14 cellular contexts compared by ENCODE assay signal in the genomic region with DNA sequence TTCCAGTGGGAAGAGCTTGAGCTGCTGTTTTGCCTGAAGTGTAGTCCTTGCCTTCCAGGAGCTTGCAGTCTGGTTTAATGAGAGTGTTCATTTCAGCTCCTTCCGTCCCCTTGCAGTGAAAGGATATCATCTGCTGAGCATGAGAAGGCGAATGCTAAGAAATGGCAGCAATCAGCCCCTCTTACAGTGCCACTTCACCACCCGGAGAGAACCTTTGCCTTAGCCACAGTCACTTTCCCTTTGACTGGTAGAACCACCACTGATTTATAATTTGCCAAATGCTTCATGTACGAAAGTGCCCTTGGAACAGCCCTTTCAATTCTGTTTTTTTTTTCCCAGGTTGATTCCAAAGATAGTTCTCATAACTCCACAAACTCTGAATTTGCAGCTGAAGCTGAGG.
DNase-seq lines count a peak whose midpoint lies in the region; ATAC-seq and TF ChIP-seq lines count a peak whose summit lies in the region.
"Had no signal": no experiment of that assay in that cellular context is flagged by ENCODE, and none has a peak within 500 bp of the region (broad histone marks: within the 10 kb centered on the region; RNA-seq: fewer than 3 reads in every experiment).

No MANE protein-coding gene starts in this region.

- no peak for ATAC-seq in central memory CD8-positive, alpha-beta T cell (replicated peaks; ENCODE audit: extremely low read depth, poor library complexity, severe bottlenecking)
- peak; percentile 63 for ATAC-seq in stimulated activated effector memory CD8-positive, alpha-beta T cell treated with anti-CD3 and anti-CD28 coated beads, Interleukin-12 subunit alpha, Interleukin-12 subunit beta, amount 100 ng/mL, for 72 hours
- ATAC-seq in activated CD4-positive, CD25-positive, alpha-beta regulatory T cell treated with anti-CD3 and anti-CD28 coated beads, Interleukin-2, amount 50 U/mL, for 24 hours, result no peak

- H3K27me3 Mint-ChIP-seq in activated naive CD4-positive, alpha-beta T cell treated with anti-CD3 and anti-CD28 coated beads, Interleukin-2, amount 50 U/mL, for 24 hours, result no peaks in the 10 kb centered on the region
- H3K27me3 Mint-ChIP-seq in T-helper 2 cell treated with Interferon-gamma antibody and Interleukin-4, amounts not matched to agents 5 μg/mL and 100 μg/mL, for 36 hours (ENCODE audit: low read depth), result no peaks in the 10 kb centered on the region
- no peaks in the 10 kb centered on the region for H3K27me3 Mint-ChIP-seq in central memory CD8-positive, alpha-beta T cell

- H3K4me1 Mint-ChIP-seq in activated naive CD4-positive, alpha-beta T cell treated with anti-CD3 and anti-CD28 coated beads, Interleukin-2, amount 50 U/mL, for 24 hours, result peaks cover 82% of the 10 kb centered on the region
- H3K4me1 Mint-ChIP-seq in T-helper 2 cell treated with Interferon-gamma antibody and Interleukin-4, amounts not matched to agents 5 μg/mL and 100 μg/mL, for 36 hours (ENCODE audit: low read depth), result peaks cover 54% of the 10 kb centered on the region
- peaks cover 78% of the 10 kb centered on the region for H3K4me1 Mint-ChIP-seq in central memory CD8-positive, alpha-beta T cell
- peaks cover 79% of the 10 kb centered on the region for H3K4me1 Mint-ChIP-seq in stimulated activated effector memory CD8-positive, alpha-beta T cell treated with anti-CD3 and anti-CD28 coated beads, Interleukin-12 subunit alpha, Interleukin-12 subunit beta, amount 100 ng/mL, for 72 hours

- TF ChIP-seq CTCF in GM20000 (IDR thresholded peaks at IDR 0.05; ENCODE audit: extremely low read depth, missing control alignments), result no peak

- H3K9me3 Mint-ChIP-seq in activated naive CD4-positive, alpha-beta T cell treated with anti-CD3 and anti-CD28 coated beads, Interleukin-2, amount 50 U/mL, for 24 hours, result no peaks in the 10 kb centered on the region
- H3K9me3 Mint-ChIP-seq in T-helper 2 cell treated with Interferon-gamma antibody and Interleukin-4, amounts not matched to agents 5 μg/mL and 100 μg/mL, for 36 hours, result no peaks in the 10 kb centered on the region
- H3K9me3 Mint-ChIP-seq in central memory CD8-positive, alpha-beta T cell, result no peaks in the 10 kb centered on the region
- H3K9me3 Mint-ChIP-seq in stimulated activated effector memory CD8-positive, alpha-beta T cell treated with anti-CD3 and anti-CD28 coated beads, Interleukin-12 subunit alpha, Interleukin-12 subunit beta, amount 100 ng/mL, for 72 hours, result no peaks in the 10 kb centered on the region

- peaks cover 34% of the 10 kb centered on the region for H3K36me3 Mint-ChIP-seq in activated naive CD4-positive, alpha-beta T cell treated with anti-CD3 and anti-CD28 coated beads, Interleukin-2, amount 50 U/mL, for 24 hours
- H3K36me3 Mint-ChIP-seq in T-helper 2 cell treated with Interferon-gamma antibody and Interleukin-4, amounts not matched to agents 5 μg/mL and 100 μg/mL, for 36 hours (ENCODE audit: low read depth), result peaks cover 75% of the 10 kb centered on the region
- peaks cover 70% of the 10 kb centered on the region for H3K36me3 Mint-ChIP-seq in central memory CD8-positive, alpha-beta T cell (ENCODE audit: insufficient read depth)
- H3K36me3 Mint-ChIP-seq in stimulated activated effector memory CD8-positive, alpha-beta T cell treated with anti-CD3 and anti-CD28 coated beads, Interleukin-12 subunit alpha, Interleukin-12 subunit beta, amount 100 ng/mL, for 72 hours, result peaks cover 100% of the 10 kb centered on the region

- peak overlapping the region; percentile 48 for H3K27ac Mint-ChIP-seq in activated naive CD4-positive, alpha-beta T cell treated with anti-CD3 and anti-CD28 coated beads, Interleukin-2, amount 50 U/mL, for 24 hours
- peak overlapping the region; percentile 29 for H3K27ac Mint-ChIP-seq in T-helper 2 cell treated with Interferon-gamma antibody and Interleukin-4, amounts not matched to agents 5 μg/mL and 100 μg/mL, for 36 hours
- H3K27ac Mint-ChIP-seq in central memory CD8-positive, alpha-beta T cell (ENCODE audit: low read depth), result peak overlapping the region; percentile 85
- peak overlapping the region; percentile 89 for H3K27ac Mint-ChIP-seq in stimulated activated effector memory CD8-positive, alpha-beta T cell treated with anti-CD3 and anti-CD28 coated beads, Interleukin-12 subunit alpha, Interleukin-12 subunit beta, amount 100 ng/mL, for 72 hours

- DNase-seq in activated naive CD4-positive, alpha-beta T cell (lab: John Stamatoyannopoulos, UW), result no peak
- DNase-seq in T-helper 2 cell treated with Interferon-gamma antibody and Interleukin-4, amounts not matched to agents 5 μg/mL and 100 μg/mL, for 36 hours (ENCODE audit: low spot score), result no peak
- DNase-seq in central memory CD8-positive, alpha-beta T cell (ENCODE audit: low spot score in 2 of 2), result no peak
- no peak for DNase-seq in stimulated activated effector memory CD8-positive, alpha-beta T cell treated with anti-CD3 and anti-CD28 coated beads, Interleukin-12 subunit alpha, Interleukin-12 subunit beta, amount 100 ng/mL, for 72 hours (ENCODE audit: low spot score in 2 of 2)
- no peak for DNase-seq in GM20000 (ENCODE audit: low spot score)
- no peak for DNase-seq in NCI-H345 treated with DMSO at 0.1 percent for 48 hours (lab: John Stamatoyannopoulos, UW; ENCODE audit: unreplicated experiment)
- DNase-seq: BE2C, KBM-7, NCI-H1048, NCI-H146, NCI-H2227 treated with DMSO at 0.1 percent for 48 hours, NCI-H526 treated with DMSO at 0.1 percent for 48 hours had no signal

- no peak overlapping the region for H3K4me3 Mint-ChIP-seq in activated naive CD4-positive, alpha-beta T cell treated with anti-CD3 and anti-CD28 coated beads, Interleukin-2, amount 50 U/mL, for 24 hours
- H3K4me3 Mint-ChIP-seq in T-helper 2 cell treated with Interferon-gamma antibody and Interleukin-4, amounts not matched to agents 5 μg/mL and 100 μg/mL, for 36 hours, result no peak overlapping the region
- no peak overlapping the region for H3K4me3 Mint-ChIP-seq in central memory CD8-positive, alpha-beta T cell
- peak overlapping the region; percentile 33 for H3K4me3 Mint-ChIP-seq in stimulated activated effector memory CD8-positive, alpha-beta T cell treated with anti-CD3 and anti-CD28 coated beads, Interleukin-12 subunit alpha, Interleukin-12 subunit beta, amount 100 ng/mL, for 72 hours

Comparison
In these comparisons a context has a peak if more than half of its experiments do, and no peak if none do; other contexts are left out.
1. H3K27ac Mint-ChIP-seq: peak in every context shown above with its lines; median percentile 89 in stimulated activated effector memory CD8-positive, alpha-beta T cell treated with anti-CD3 and anti-CD28 coated beads, Interleukin-12 subunit alpha, Interleukin-12 subunit beta, amount 100 ng/mL, for 72 hours; 85 in central memory CD8-positive, alpha-beta T cell; 48 in activated naive CD4-positive, alpha-beta T cell treated with anti-CD3 and anti-CD28 coated beads, Interleukin-2, amount 50 U/mL, for 24 hours; 29 in T-helper 2 cell treated with Interferon-gamma antibody and Interleukin-4, amounts not matched to agents 5 μg/mL and 100 μg/mL, for 36 hours.